19 cellular contexts compared by ENCODE assay signal in the genomic region with DNA sequence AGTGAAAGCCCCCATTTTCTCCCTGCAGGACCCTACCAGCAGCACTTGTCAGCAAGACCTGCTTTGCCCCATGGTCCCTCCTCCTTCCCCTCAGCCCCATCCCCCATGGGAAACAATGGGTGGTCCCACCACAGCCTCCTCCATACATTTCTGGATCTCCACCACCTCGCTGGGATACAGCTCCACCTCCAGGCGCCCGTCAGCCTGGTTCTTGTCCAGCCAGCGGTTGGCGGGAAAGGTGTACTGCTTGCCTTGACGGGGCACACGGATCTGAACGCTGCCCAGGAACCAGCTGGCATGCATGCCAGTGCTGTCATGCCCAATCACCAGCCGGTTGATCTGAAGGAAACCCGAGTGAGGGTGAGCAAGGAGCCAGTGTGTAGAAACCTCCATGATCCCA.
DNase-seq lines count a peak whose midpoint lies in the region; ATAC-seq, FAIRE-seq and TF ChIP-seq lines count a peak whose summit lies in the region.
"Had no signal": no experiment of that assay in that cellular context is flagged by ENCODE, and none has a peak within 500 bp of the region (broad histone marks: within the 10 kb centered on the region; RNA-seq: fewer than 3 reads in every experiment).

No MANE protein-coding gene starts in this region.

- FAIRE-seq in H1 (lab: Jason Lieb, UNC): no peak
- FAIRE-seq: GM12878, GM19239 had no signal

- no peaks in the 10 kb centered on the region for H3K79me1 ChIP-seq in H1 (ENCODE audit: low read depth, low read length)

- no peak overlapping the region for H3K14ac ChIP-seq in H1 (ENCODE audit: insufficient read length)

- DNase-seq in H1 (ENCODE audit: low read depth in 1 of 2, low spot score in 2 of 2) (no peak), mesenteric fat pad (ENCODE audit: low spot score) (peak; percentile 76), osteocyte (ENCODE audit: extremely low spot score, unreplicated experiment) (peak; percentile 76), right lobe of liver (no peak), NAMALWA (ENCODE audit: low spot score) (no peak)
- no peak for DNase-seq in stimulated activated CD4-positive, alpha-beta T cell treated with anti-CD3 and anti-CD28 coated beads, Interleukin-4, amount 100 ng/mL, for 4 hours
- DNase-seq: C1 segment of cervical spinal cord; Calu3; CD4-positive, alpha-beta T cell; COR-L47; DMS 273 treated with DMSO at 0.1 percent for 48 hours; DMS79; EL; GDM1; GM23248; H9 had no signal

- H3K18ac ChIP-seq in H1 (ENCODE audit: extremely low read depth, low read length): no peak overlapping the region

- H2AK5ac ChIP-seq in H1 (ENCODE audit: low read depth, low read length): no peak overlapping the region

- POLR2A ChIA-PET in H1 (lab: Charles Lee; ENCODE audit: partially characterized antibody): no interaction called here

- intact Hi-C loops in right lobe of liver (cut with DNase I): no loop called here

- TF ChIP-seq EP300 in H1 (IDR thresholded peaks at IDR 0.05; ENCODE audit: borderline replicate concordance in 1 of 2, low read depth in 2 of 2, low read length in 2 of 2): no peak

- ATAC-seq in right lobe of liver: no peak
- ATAC-seq: GM12878, HCT116 had no signal

- no peak overlapping the region for H3K27ac Mint-ChIP-seq in osteocyte (ENCODE audit: unreplicated experiment)
- H3K27ac Mint-ChIP-seq: CD4-positive, alpha-beta T cell; H9 had no signal

- no peak overlapping the region for H3K23ac ChIP-seq in H1 (ENCODE audit: insufficient read length)

- no peak overlapping the region for H3K56ac ChIP-seq in H1 (replicated peaks; ENCODE audit: insufficient read length, low read depth, low read length)

- H4K91ac ChIP-seq in H1 (replicated peaks; ENCODE audit: insufficient read length, low read length): no peak overlapping the region

- no peak overlapping the region for H3K9ac ChIP-seq in H1 (replicated peaks in 1 of 4; ENCODE audit: extremely low read depth in 1 of 4, low read depth in 3 of 4, low read length in 3 of 4)
- H3K9ac ChIP-seq: GM23248 had no signal

- TF ChIP-seq POLR2A in H1 (IDR thresholded peaks at IDR 0.05; ENCODE audit: control extremely low read depth in 1 of 2, low read depth in 2 of 2, low read length in 2 of 2) (no peak), right lobe of liver (IDR thresholded peaks at IDR 0.05) (no peak)

- H3K23me2 ChIP-seq in H1 (ENCODE audit: low read depth, low read length): no peaks in the 10 kb centered on the region

- WGBS in H1 (ENCODE audit: extremely low coverage in 1 of 2, insufficient coverage in 1 of 2, insufficient read length in 1 of 2, insufficient replicate concordance in 2 of 2, low coverage in 1 of 2, low lambda C conversion rate in 2 of 2, missing lambda C conversion rate in 1 of 2), 2 experiments: 97% methylated on average over 10 of the region's 10 CpGs; no CpG with 5 or more reads in 1 of the 2 experiments
- 43% methylated on average over 1 of the region's 10 CpGs for WGBS in right lobe of liver (ENCODE audit: insufficient coverage, low coverage, low lambda C conversion rate, missing lambda C conversion rate)

- TF ChIP-seq RAD21 in H1 (IDR thresholded peaks at IDR 0.05 in 1 of 2, conservative IDR thresholded peaks at IDR 0.05 in 1 of 2; ENCODE audit: low read depth in 2 of 2, low read length in 2 of 2): 0 out of 4 replicates have a peak, but pooled peaks of 1 of the 2 experiments have one; percentile 9

- H3K27ac ChIP-seq in H1 (ENCODE audit: low read depth, low read length) (no peak overlapping the region), right lobe of liver (no peak overlapping the region)
- H3K27ac ChIP-seq: GM23248 had no signal

- CTCF ChIA-PET in H1 (lab: Charles Lee; ENCODE audit: partially characterized antibody): interaction anchor here (0.6 to 6.6 kb wide), 5 partner anchors 11 to 1102 kb away, joined by 3 to 32 read pairs (median 3); no protein-coding TSS in a partner anchor

- no peaks in the 10 kb centered on the region for H3K36me3 ChIP-seq in H1 (ENCODE audit: control insufficient read depth in 2 of 4, insufficient read depth in 4 of 4, low read length in 3 of 4)
- no peaks in the 10 kb centered on the region for H3K36me3 ChIP-seq in right lobe of liver

- H3K4me1 ChIP-seq in H1 (replicated peaks in 1 of 4; ENCODE audit: control insufficient read depth in 3 of 4, insufficient read depth in 4 of 4, low read length in 3 of 4): peaks cover 2 to 7% (median 5%) of the 10 kb centered on the region in 4 experiments; a peak in 6 of 7 replicates
- H3K4me1 ChIP-seq in right lobe of liver: no peaks in the 10 kb centered on the region

- no peak overlapping the region for H2AFZ ChIP-seq in H1 (ENCODE audit: low read length)
- H2AFZ ChIP-seq: GM23248 had no signal

- no peak overlapping the region for H2BK5ac ChIP-seq in H1 (ENCODE audit: low read depth, low read length)

- 0 out of 2 replicates have a peak overlapping the region, but pooled peaks have one; percentile 72 for H2BK15ac ChIP-seq in H1 (ENCODE audit: low read length)

- 0 out of 2 replicates have a peak overlapping the region, but pooled peaks have one; percentile 17 for H2BK12ac ChIP-seq in H1 (ENCODE audit: low read depth, low read length)

- H3K4ac ChIP-seq in H1 (replicated peaks; ENCODE audit: insufficient read length, low read depth, low read length): no peak overlapping the region

- no peaks in the 10 kb centered on the region for H3K9me3 ChIP-seq in H1 (ENCODE audit: insufficient read depth in 2 of 2, low read depth in 1 of 2, low read length in 1 of 2)
- H3K9me3 ChIP-seq in right lobe of liver: no peaks in the 10 kb centered on the region

- H2BK20ac ChIP-seq in H1 (ENCODE audit: low read length): no peak overlapping the region

- H3K36me3 Mint-ChIP-seq in osteocyte (ENCODE audit: unreplicated experiment): no peaks in the 10 kb centered on the region

- no peaks in the 10 kb centered on the region for H3K9me3 Mint-ChIP-seq in osteocyte (ENCODE audit: unreplicated experiment)
- H3K9me3 Mint-ChIP-seq: CD4-positive, alpha-beta T cell; H9 had no signal

- no peaks in the 10 kb centered on the region for H4K20me1 ChIP-seq in H1 (replicated peaks in 1 of 2; ENCODE audit: control insufficient read depth in 1 of 2, insufficient read depth in 2 of 2, low read length in 2 of 2)

- H4K8ac ChIP-seq in H1 (ENCODE audit: extremely low read depth, insufficient read depth, low read length): no peak overlapping the region

- H3K4me2 ChIP-seq in H1 (ENCODE audit: insufficient read depth in 1 of 2, low read depth in 2 of 2, low read length in 2 of 2): no peak overlapping the region

- H4K5ac ChIP-seq in H1 (ENCODE audit: insufficient read length, low read depth, low read length): no peak overlapping the region

- no peak overlapping the region for H3K4me3 Mint-ChIP-seq in osteocyte (ENCODE audit: unreplicated experiment)
- H3K4me3 Mint-ChIP-seq: CD4-positive, alpha-beta T cell; H9 had no signal

- H3K27me3 ChIP-seq in H1 (replicated peaks in 1 of 4; ENCODE audit: control insufficient read depth in 3 of 4, extremely low read depth in 1 of 4, insufficient read depth in 3 of 4, low read length in 3 of 4) (no peaks in the 10 kb centered on the region), right lobe of liver (no peaks in the 10 kb centered on the region)

- H2BK120ac ChIP-seq in H1 (replicated peaks; ENCODE audit: low read depth, low read length): no peak overlapping the region

- no peak overlapping the region for H3K4me3 ChIP-seq in H1 (ENCODE audit: extremely low read depth in 1 of 4, insufficient read depth in 2 of 4, low read depth in 3 of 4, low read length in 4 of 4)
- H3K4me3 ChIP-seq in right lobe of liver: no peak overlapping the region
- H3K4me3 ChIP-seq: GM12878, GM23248 had no signal

- TF ChIP-seq CTCF in H1 (IDR thresholded peaks at IDR 0.05; ENCODE audit: control extremely low read depth in 1 of 3, insufficient read depth in 1 of 3, low read depth in 1 of 3, low read length in 3 of 3): no peak
- no peak for TF ChIP-seq CTCF in osteocyte (IDR thresholded peaks at IDR 0.05)
- TF ChIP-seq CTCF in right lobe of liver (IDR thresholded peaks at IDR 0.05): no peak

- no peaks in the 10 kb centered on the region for H3K79me2 ChIP-seq in H1 (ENCODE audit: control insufficient read depth in 1 of 2, insufficient read depth in 2 of 2, low read length in 2 of 2)

- no peaks in the 10 kb centered on the region for H3K4me1 Mint-ChIP-seq in osteocyte (ENCODE audit: unreplicated experiment)

- peaks cover 2% of the 10 kb centered on the region for H3K27me3 Mint-ChIP-seq in osteocyte (ENCODE audit: unreplicated experiment)

TF ChIP-seq in H1, 55 proteins besides CTCF, POLR2A, EP300 and RAD21:
- TF ChIP-seq, protein P1, sequence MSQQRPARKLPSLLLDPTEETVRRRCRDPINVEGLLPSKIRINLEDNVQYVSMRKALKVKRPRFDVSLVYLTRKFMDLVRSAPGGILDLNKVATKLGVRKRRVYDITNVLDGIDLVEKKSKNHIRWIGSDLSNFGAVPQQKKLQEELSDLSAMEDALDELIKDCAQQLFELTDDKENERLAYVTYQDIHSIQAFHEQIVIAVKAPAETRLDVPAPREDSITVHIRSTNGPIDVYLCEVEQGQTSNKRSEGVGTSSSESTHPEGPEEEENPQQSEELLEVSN (IDR thresholded peaks at IDR 0.05): 0 out of 2 replicates have a peak, but pooled peaks have one; percentile 22
- TF ChIP-seq HDAC6 (IDR thresholded peaks at IDR 0.05; ENCODE audit: low read depth, low read length): no peak

Comparison
In these comparisons a context has a peak if more than half of its experiments do, and no peak if none do; other contexts are left out.
1. DNase-seq: peak in mesenteric fat pad (single experiment) and osteocyte (single experiment); none in H1 (0 of 2), right lobe of liver (0 of 3), stimulated activated CD4-positive, alpha-beta T cell treated with anti-CD3 and anti-CD28 coated beads, Interleukin-4, amount 100 ng/mL, for 4 hours (0 of 2) and NAMALWA (single experiment).